Comparison of ENCODE assay signal across 1 cellular context in the genomic region with DNA sequence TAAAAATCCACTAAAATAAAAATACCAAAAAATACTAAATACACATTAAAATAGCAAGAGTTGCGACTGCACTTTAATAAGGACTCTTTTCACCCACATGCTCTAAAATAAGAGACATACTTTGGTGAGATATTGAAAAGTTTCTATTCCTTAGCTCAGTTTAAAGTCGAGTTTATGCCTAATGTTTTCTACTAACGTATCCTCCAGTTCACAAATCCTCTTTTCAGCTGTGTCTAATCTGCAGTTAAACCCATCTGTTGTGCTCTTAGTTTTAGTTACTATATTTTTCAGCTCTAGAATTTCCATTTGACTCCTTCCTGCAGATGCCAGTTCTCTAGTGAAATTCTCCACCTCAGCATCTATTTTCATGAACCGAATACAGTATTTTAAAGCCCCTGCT.
TF ChIP-seq lines count a peak whose summit lies in the region.

No MANE protein-coding gene starts in this region.

TF ChIP-seq in GM12878, 131 proteins besides CTCF, POLR2A, EP300 and RAD21 (continued from another document):
- TF ChIP-seq, protein P1, sequence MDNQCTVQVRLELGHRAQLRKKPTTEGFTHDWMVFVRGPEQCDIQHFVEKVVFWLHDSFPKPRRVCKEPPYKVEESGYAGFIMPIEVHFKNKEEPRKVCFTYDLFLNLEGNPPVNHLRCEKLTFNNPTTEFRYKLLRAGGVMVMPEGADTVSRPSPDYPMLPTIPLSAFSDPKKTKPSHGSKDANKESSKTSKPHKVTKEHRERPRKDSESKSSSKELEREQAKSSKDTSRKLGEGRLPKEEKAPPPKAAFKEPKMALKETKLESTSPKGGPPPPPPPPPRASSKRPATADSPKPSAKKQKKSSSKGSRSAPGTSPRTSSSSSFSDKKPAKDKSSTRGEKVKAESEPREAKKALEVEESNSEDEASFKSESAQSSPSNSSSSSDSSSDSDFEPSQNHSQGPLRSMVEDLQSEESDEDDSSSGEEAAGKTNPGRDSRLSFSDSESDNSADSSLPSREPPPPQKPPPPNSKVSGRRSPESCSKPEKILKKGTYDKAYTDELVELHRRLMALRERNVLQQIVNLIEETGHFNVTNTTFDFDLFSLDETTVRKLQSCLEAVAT (IDR thresholded peaks at IDR 0.05), result no peak
TF ChIP-seq in GM12878: peak in this region for 1.
